ENCODE assay signal across 9 cellular contexts in the genomic region with DNA sequence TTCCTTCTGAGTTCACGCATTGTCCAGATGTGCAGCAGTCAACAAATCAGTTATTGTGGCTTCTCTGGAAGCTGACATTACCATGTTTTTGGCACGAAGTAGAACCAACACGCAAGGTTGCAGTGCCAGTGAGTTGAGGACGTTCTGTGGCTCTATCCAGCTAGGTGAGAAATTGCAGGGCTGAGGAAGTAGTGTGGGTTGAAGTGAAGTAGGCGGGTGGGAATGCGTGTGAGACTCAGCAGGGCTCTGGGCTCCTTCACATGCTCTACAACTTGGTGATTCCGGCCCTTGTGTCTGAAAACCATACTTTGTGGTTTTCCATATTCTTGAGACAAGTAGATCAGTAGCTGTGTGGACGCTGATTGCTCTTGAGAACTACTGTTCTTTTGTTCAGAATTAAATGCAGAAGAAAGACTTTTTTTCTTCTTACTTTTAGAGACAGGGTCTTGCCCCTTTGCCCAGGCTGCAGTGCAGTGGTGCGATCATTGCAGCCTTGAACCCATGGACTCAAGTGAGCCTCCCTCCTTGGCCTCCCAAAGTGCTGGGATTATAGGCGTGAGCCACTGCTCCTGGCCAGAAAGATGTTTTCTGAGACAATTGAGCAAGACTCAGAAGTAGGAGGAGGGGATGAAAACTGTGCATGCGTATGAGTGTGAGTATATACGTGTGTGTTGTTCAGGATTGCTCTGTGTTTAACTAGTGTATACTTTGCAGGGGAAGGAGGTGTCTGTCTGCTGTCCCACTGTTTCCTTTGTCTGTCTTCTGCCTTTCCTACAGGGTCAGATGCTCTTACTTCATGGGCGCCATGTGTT. TPM values are rescaled to one million over a fixed set of nuclear protein-coding genes. Genes with fewer than 3 reads are reported as not detected.
DNase-seq lines count a peak whose midpoint lies in the region; ATAC-seq and TF ChIP-seq lines count a peak whose summit lies in the region.
"Had no signal": no experiment of that assay in that cellular context is flagged by ENCODE, and none has a peak within 500 bp of the region (broad histone marks: within the 10 kb centered on the region; RNA-seq: fewer than 3 reads in every experiment).

No MANE protein-coding gene starts in this region.

- H3K4me3 ChIP-seq in GM06990 (replicated peaks; ENCODE audit: low read depth, low read length) (no peak overlapping the region), left ventricle myocardium inferior (no peak overlapping the region)
- H3K4me3 ChIP-seq: thyroid gland had no signal

- intact Hi-C loops in left ventricle myocardium inferior (cut with micrococcal nuclease) = no loop called here
- intact Hi-C loops in Right ventricle myocardium superior (cut with DNase I) = no loop called here

- no peak for TF ChIP-seq CTCF in GM06990 (IDR thresholded peaks at IDR 0.05; ENCODE audit: insufficient read depth, low read length, poor library complexity, severe bottlenecking)
- TF ChIP-seq CTCF in left ventricle myocardium inferior (IDR thresholded peaks at IDR 0.05; ENCODE audit: borderline replicate concordance) = no peak

- no peaks in the 10 kb centered on the region for H3K9me3 Mint-ChIP-seq in activated T-helper 17 cell treated with anti-CD3 and anti-CD28 coated beads, Interleukin-2, amount 50 U/mL, for 72 hours
- H3K9me3 Mint-ChIP-seq in natural killer cell treated with Interleukin-12 subunit alpha and Interleukin-12 subunit beta and Interleukin-15 and Interleukin-18, amount 100 ng/mL, for 72 hours = no peaks in the 10 kb centered on the region

- peak overlapping the region; percentile 41 for H3K4me3 Mint-ChIP-seq in activated T-helper 17 cell treated with anti-CD3 and anti-CD28 coated beads, Interleukin-2, amount 50 U/mL, for 72 hours
- peak overlapping the region; percentile 92 for H3K4me3 Mint-ChIP-seq in natural killer cell treated with Interleukin-12 subunit alpha and Interleukin-12 subunit beta and Interleukin-15 and Interleukin-18, amount 100 ng/mL, for 72 hours

- no peaks in the 10 kb centered on the region for H3K27me3 Mint-ChIP-seq in activated T-helper 17 cell treated with anti-CD3 and anti-CD28 coated beads, Interleukin-2, amount 50 U/mL, for 72 hours
- no peaks in the 10 kb centered on the region for H3K27me3 Mint-ChIP-seq in natural killer cell treated with Interleukin-12 subunit alpha and Interleukin-12 subunit beta and Interleukin-15 and Interleukin-18, amount 100 ng/mL, for 72 hours

- peaks cover 1% of the 10 kb centered on the region; the same call in 1 of the 2 replicates for H3K36me3 ChIP-seq in GM06990 (ENCODE audit: control insufficient read depth, insufficient read depth, low read length)
- no peaks in the 10 kb centered on the region for H3K36me3 ChIP-seq in left ventricle myocardium inferior
- H3K36me3 ChIP-seq: thyroid gland had no signal

- peak overlapping the region; percentile 13 for H3K27ac Mint-ChIP-seq in activated T-helper 17 cell treated with anti-CD3 and anti-CD28 coated beads, Interleukin-2, amount 50 U/mL, for 72 hours
- peak overlapping the region; percentile 93 to 96 for H3K27ac Mint-ChIP-seq in natural killer cell treated with Interleukin-12 subunit alpha and Interleukin-12 subunit beta and Interleukin-15 and Interleukin-18, amount 100 ng/mL, for 72 hours

- H3K9me3 ChIP-seq in left ventricle myocardium inferior (replicated peaks) = no peaks in the 10 kb centered on the region
- H3K9me3 ChIP-seq: thyroid gland had no signal

- DNase-seq in GM06990 (ENCODE audit: extremely low read depth, insufficient read length) = peak; percentile 28
- DNase-seq in natural killer cell treated with Interleukin-12 subunit alpha and Interleukin-12 subunit beta and Interleukin-15 and Interleukin-18, amount 100 ng/mL, for 72 hours (ENCODE audit: low spot score) = peak; percentile 86
- no peak for DNase-seq in left ventricle myocardium inferior
- no peak for DNase-seq in Right ventricle myocardium superior
- no peak for DNase-seq in NCI-H1092 treated with DMSO at 0.1 percent for 48 hours (lab: John Stamatoyannopoulos, UW)
- DNase-seq: thyroid gland had no signal

- H3K27me3 ChIP-seq in GM06990 (replicated peaks; ENCODE audit: control insufficient read depth, insufficient read depth, low read length) = no peaks in the 10 kb centered on the region
- no peaks in the 10 kb centered on the region for H3K27me3 ChIP-seq in left ventricle myocardium inferior (ENCODE audit: low read depth)
- H3K27me3 ChIP-seq: thyroid gland had no signal

- ATAC-seq in HG02759 (IDR thresholded peaks at IDR 0.05; ENCODE audit: unreplicated experiment) (peak; percentile 81), GM21515 (IDR thresholded peaks at IDR 0.05; ENCODE audit: unreplicated experiment) (no peak), Right ventricle myocardium superior (ENCODE audit: poor library complexity) (no peak)
- ATAC-seq in activated T-helper 17 cell treated with anti-CD3 and anti-CD28 coated beads, Interleukin-2, amount 50 U/mL, for 72 hours (replicated peaks) = peak; percentile 91
- peak; percentile 91 to 93 for ATAC-seq in natural killer cell treated with Interleukin-12 subunit alpha and Interleukin-12 subunit beta and Interleukin-15 and Interleukin-18, amount 100 ng/mL, for 72 hours

- H3K4me1 Mint-ChIP-seq in activated T-helper 17 cell treated with anti-CD3 and anti-CD28 coated beads, Interleukin-2, amount 50 U/mL, for 72 hours = peaks cover 36% of the 10 kb centered on the region
- peaks cover 42 to 58% of the 10 kb centered on the region in 2 donors for H3K4me1 Mint-ChIP-seq in natural killer cell treated with Interleukin-12 subunit alpha and Interleukin-12 subunit beta and Interleukin-15 and Interleukin-18, amount 100 ng/mL, for 72 hours (ENCODE audit: low read depth in 2 of 2)

- peaks cover 66% of the 10 kb centered on the region for H3K4me1 ChIP-seq in left ventricle myocardium inferior

- no peak overlapping the region for H3K27ac ChIP-seq in left ventricle myocardium inferior (replicated peaks)
- H3K27ac ChIP-seq: thyroid gland had no signal

- no peaks in the 10 kb centered on the region for H3K36me3 Mint-ChIP-seq in activated T-helper 17 cell treated with anti-CD3 and anti-CD28 coated beads, Interleukin-2, amount 50 U/mL, for 72 hours (ENCODE audit: low read depth)
- no peaks in the 10 kb centered on the region for H3K36me3 Mint-ChIP-seq in natural killer cell treated with Interleukin-12 subunit alpha and Interleukin-12 subunit beta and Interleukin-15 and Interleukin-18, amount 100 ng/mL, for 72 hours

RNA-seq across cellular contexts. Expression of gene GATAD2A, which starts 46.2 kb away (rescaled TPM):
- total RNA-seq in activated T-helper 17 cell treated with anti-CD3 and anti-CD28 coated beads, Interleukin-2, amount 50 U/mL, for 72 hours = 100 to 1,000 TPM in 1 of 2 donors, 10 to 100 TPM in 1; 88.0 to 160 TPM
- total RNA-seq in natural killer cell treated with Interleukin-12 subunit alpha and Interleukin-12 subunit beta and Interleukin-15 and Interleukin-18, amount 100 ng/mL, for 72 hours = 100 to 1,000 TPM; 171 to 224 TPM
- total RNA-seq in left ventricle myocardium inferior (24.1 TPM), Right ventricle myocardium superior (24.3 TPM)

Comparison
In these comparisons a context has a peak if more than half of its experiments do, and no peak if none do; other contexts are left out.
1. DNase-seq: peak in GM06990 (single experiment) and natural killer cell treated with Interleukin-12 subunit alpha and Interleukin-12 subunit beta and Interleukin-15 and Interleukin-18, amount 100 ng/mL, for 72 hours (single experiment); none in left ventricle myocardium inferior (single experiment), Right ventricle myocardium superior (single experiment) and NCI-H1092 treated with DMSO at 0.1 percent for 48 hours (single experiment).
2. ATAC-seq: peak in HG02759 (single experiment), activated T-helper 17 cell treated with anti-CD3 and anti-CD28 coated beads, Interleukin-2, amount 50 U/mL, for 72 hours (single experiment) and natural killer cell treated with Interleukin-12 subunit alpha and Interleukin-12 subunit beta and Interleukin-15 and Interleukin-18, amount 100 ng/mL, for 72 hours (2 of 2); none in GM21515 (single experiment) and Right ventricle myocardium superior (single experiment).